12 cellular contexts compared by ENCODE assay signal in the genomic region with DNA sequence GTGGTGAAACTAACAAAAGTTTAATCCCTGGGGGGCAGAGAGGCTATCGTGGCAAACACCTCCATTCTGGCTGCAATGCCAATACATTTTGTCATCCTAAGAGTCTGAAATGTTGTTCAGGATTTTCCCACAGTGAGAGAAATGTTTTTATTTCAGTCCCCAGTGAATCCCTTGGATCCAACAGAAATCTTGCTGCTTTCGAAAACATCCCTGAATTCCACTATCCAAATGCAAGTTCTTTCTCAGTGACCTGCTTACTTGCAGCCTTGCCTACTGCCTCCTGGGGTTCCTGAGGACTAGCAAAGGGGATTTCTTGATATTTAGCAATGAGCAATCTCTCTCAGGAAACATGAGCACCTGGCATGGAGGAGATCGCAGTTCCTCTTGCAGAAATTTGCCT.
"Had no signal": no experiment of that assay in that cellular context is flagged by ENCODE, and none has a peak within 500 bp of the region (broad histone marks: within the 10 kb centered on the region; RNA-seq: fewer than 3 reads in every experiment).

No MANE protein-coding gene starts in this region.

- H3K27ac ChIP-seq: colonic mucosa, testis had no signal

- DNase-seq: activated B cell treated with CpG ODN at 0.5 μM for 24 hours; activated CD4-positive, alpha-beta memory T cell treated with anti-CD3 and anti-CD28 coated beads for 36 hours; activated CD4-positive, alpha-beta T cell treated with anti-CD3 and anti-CD28 coated beads for 4 hours; activated CD8-positive, alpha-beta memory T cell treated with anti-CD3 and anti-CD28 coated beads, Interleukin-2, amount 10 ng/mL, durations not matched to agents 7 days and 5 days; endodermal cell; hippocampal formation; stimulated activated CD4-positive, alpha-beta T cell treated with anti-CD3 and anti-CD28 coated beads, Interleukin-2, amount 100 ng/mL, for 24 hours; T-cell; testis had no signal

- H3K4me1 ChIP-seq: colonic mucosa, testis had no signal

- H3K4me3 ChIP-seq: colonic mucosa, lung, testis had no signal

- H3K9me3 ChIP-seq: colonic mucosa, testis had no signal

- H3K36me3 ChIP-seq: colonic mucosa had no signal

- ATAC-seq: activated CD8-positive, alpha-beta memory T cell treated with anti-CD3 and anti-CD28 coated beads, Interleukin-2, amount 10 ng/mL, durations not matched to agents 7 days and 5 days; natural killer cell treated with Interleukin-12 subunit alpha and Interleukin-12 subunit beta and Interleukin-15 and Interleukin-18, amount 100 ng/mL, for 72 hours; T-cell had no signal

- H3K27me3 ChIP-seq: colonic mucosa, testis had no signal
